Comparison of ENCODE assay signal across 17 cellular contexts in the genomic region with DNA sequence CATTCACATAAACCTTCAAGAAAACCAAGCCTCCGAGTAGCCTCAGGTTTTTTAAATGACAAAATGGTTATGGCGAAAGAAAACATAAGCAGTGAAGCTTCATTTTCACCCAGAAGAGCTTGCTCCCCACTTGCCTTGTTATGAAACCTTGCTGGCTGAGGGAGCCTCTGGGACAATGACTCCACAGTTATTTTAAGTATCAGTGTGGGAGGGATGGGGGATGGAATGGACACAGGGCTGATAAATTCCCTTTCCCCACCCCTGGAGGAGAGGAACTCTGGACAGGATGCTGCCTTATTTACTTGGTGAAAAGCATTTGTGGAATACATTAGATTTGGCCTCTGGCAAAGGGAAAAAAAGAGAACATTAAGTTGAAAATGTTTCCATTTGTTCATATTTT.
A peak's percentile ranks its signal among the peaks of the same experiment; 100 is the strongest.
DNase-seq lines count a peak whose midpoint lies in the region; ATAC-seq and TF ChIP-seq lines count a peak whose summit lies in the region.
"Had no signal": no experiment of that assay in that cellular context is flagged by ENCODE, and none has a peak within 500 bp of the region (broad histone marks: within the 10 kb centered on the region; RNA-seq: fewer than 3 reads in every experiment).

No MANE protein-coding gene starts in this region.

- peaks cover 24% of the 10 kb centered on the region for H3K4me1 Mint-ChIP-seq in neural crest cell
- H3K4me1 Mint-ChIP-seq: central memory CD8-positive, alpha-beta T cell had no signal

- H3K27me3 Mint-ChIP-seq in neural crest cell (ENCODE audit: low read depth), result no peaks in the 10 kb centered on the region
- H3K27me3 Mint-ChIP-seq: central memory CD8-positive, alpha-beta T cell had no signal

- H3K36me3 Mint-ChIP-seq in neural crest cell (ENCODE audit: low read depth), result no peaks in the 10 kb centered on the region

- peak overlapping the region; percentile 25 for H3K27ac Mint-ChIP-seq in neural crest cell (ENCODE audit: unreplicated experiment)

- no peaks in the 10 kb centered on the region for H3K9me3 Mint-ChIP-seq in neural crest cell

- intact Hi-C loops in Right ventricle myocardium superior (cut with DNase I), result no loop called here

- no peak for TF ChIP-seq CTCF in neural crest cell (conservative IDR thresholded peaks at IDR 0.05)

- ATAC-seq in Right ventricle myocardium superior (ENCODE audit: poor library complexity) (peak; percentile 98), HG03521 (IDR thresholded peaks at IDR 0.05; ENCODE audit: unreplicated experiment) (no peak)
- ATAC-seq: HCT116 had no signal

- DNase-seq in AG08395 (ENCODE audit: low spot score) (peak; percentile 43), RPMI7951 (ENCODE audit: low read depth) (peak; percentile 38), Right ventricle myocardium superior (no peak), neural crest cell (ENCODE audit: low read depth, low spot score) (peak; percentile 2), OCI-M2 (lab: John Stamatoyannopoulos, UW; ENCODE audit: unreplicated experiment) (no peak), NCI-H1417 (lab: John Stamatoyannopoulos, UW) (no peak), NCI-H1092 (lab: John Stamatoyannopoulos, UW) (no peak)
- DNase-seq: ACHN, activated gamma-delta T cell treated with Interleukin-2 at 50 U/mL for 16 hours, DMS79 treated with DMSO at 0.1 percent for 48 hours, kidney, NCI-H524, T-helper 9 cell, upper lobe of left lung had no signal

- H3K4me3 Mint-ChIP-seq in neural crest cell, result no peak overlapping the region
- H3K4me3 Mint-ChIP-seq: central memory CD8-positive, alpha-beta T cell had no signal

Comparison
In these comparisons a context has a peak if more than half of its experiments do, and no peak if none do; other contexts are left out.
1. DNase-seq: peak in AG08395 (single experiment), RPMI7951 (single experiment) and neural crest cell (single experiment); none in Right ventricle myocardium superior (single experiment), OCI-M2 (single experiment), NCI-H1417 (0 of 3) and NCI-H1092 (single experiment).